Comparison of ENCODE assay signal across 1 cellular context in genomic region chr11:12845739-12846358, GRCh38.
TF ChIP-seq lines count a peak whose summit lies in the region.

No MANE protein-coding gene starts in this region.

TF ChIP-seq in K562, 482 proteins besides CTCF, POLR2A, EP300 and RAD21 (continued from another document and continues in another):
- TF ChIP-seq TBL1XR1 (IDR thresholded peaks at IDR 0.05; ENCODE audit: low read length in 2 of 2) (no peak), GTF2E2 (tag; IDR thresholded peaks at IDR 0.05) (0 out of 2 replicates have a peak, but pooled peaks have one; percentile 44), ZNF121 (CRISPR knock-in tag; conservative IDR thresholded peaks at IDR 0.05) (no peak), BRCA1 (IDR thresholded peaks at IDR 0.05) (no peak), BRCA1 (CRISPR knock-in tag; IDR thresholded peaks at IDR 0.05) (no peak), STAT5A (IDR thresholded peaks at IDR 0.05; ENCODE audit: borderline replicate concordance, low read length) (peak; percentile 18), ZBTB43 (CRISPR knock-in tag; IDR thresholded peaks at IDR 0.05) (no peak), ZNF644 (tag; IDR thresholded peaks at IDR 0.05; ENCODE audit: low read depth) (no peak), ARID1B (IDR thresholded peaks at IDR 0.05) (0 out of 2 replicates have a peak, but pooled peaks have one; percentile 40), DEAF1 (CRISPR knock-in tag; IDR thresholded peaks at IDR 0.05) (no peak), POLR3G (IDR thresholded peaks at IDR 0.05; ENCODE audit: extremely low read depth, insufficient read length, insufficient replicate concordance) (no peak), HDGF (IDR thresholded peaks at IDR 0.05) (no peak), TAL1 (IDR thresholded peaks at IDR 0.05) (peak; percentile 56), ZNF444 (CRISPR knock-in tag; IDR thresholded peaks at IDR 0.05) (no peak), MECOM (CRISPR knock-in tag; IDR thresholded peaks at IDR 0.05) (no peak), IRF9 (tag; IDR thresholded peaks at IDR 0.05) (no peak), TSHZ1 (CRISPR knock-in tag; IDR thresholded peaks at IDR 0.05) (no peak), NFIC (IDR thresholded peaks at IDR 0.05) (no peak), SAP30 (IDR thresholded peaks at IDR 0.05; ENCODE audit: borderline replicate concordance, insufficient read depth, low read depth, low read length, poor library complexity, severe bottlenecking) (no peak), ZNF282 (CRISPR knock-in tag; IDR thresholded peaks at IDR 0.05) (no peak), MGA (IDR thresholded peaks at IDR 0.05) (peak; percentile 65), ZBTB26 (CRISPR knock-in tag; IDR thresholded peaks at IDR 0.05) (no peak), POLR2H (tag; IDR thresholded peaks at IDR 0.05; ENCODE audit: low read depth) (no peak), TFAM (CRISPR knock-in tag; conservative IDR thresholded peaks at IDR 0.05) (no peak), PTBP1 (IDR thresholded peaks at IDR 0.05; ENCODE audit: low read depth, low read length) (no peak), CEBPG (CRISPR knock-in tag; IDR thresholded peaks at IDR 0.05) (no peak), CEBPG (tag; conservative IDR thresholded peaks at IDR 0.05 in 1 of 2, IDR thresholded peaks at IDR 0.05 in 1 of 2) (no peak), FOXA1 (IDR thresholded peaks at IDR 0.05; ENCODE audit: borderline replicate concordance) (no peak), TBP (optimal IDR thresholded peaks at IDR 0.05; ENCODE audit: low read depth, low read length) (no peak), CHAMP1 (IDR thresholded peaks at IDR 0.05) (no peak), TAF7 (tag; IDR thresholded peaks at IDR 0.05) (no peak), CBX3 (IDR thresholded peaks at IDR 0.05; ENCODE audit: borderline replicate concordance in 1 of 2, low read length in 2 of 2) (0 out of 3 replicates have a peak, but pooled peaks of 1 of the 2 experiments have one; percentile 10), ZC3H8 (IDR thresholded peaks at IDR 0.05) (no peak), SREBF2 (CRISPR knock-in tag; IDR thresholded peaks at IDR 0.05) (no peak), FUS (optimal IDR thresholded peaks at IDR 0.05; ENCODE audit: low read depth, low read length) (no peak), MCM2 (IDR thresholded peaks at IDR 0.05; ENCODE audit: low read depth) (no peak), TAF9B (IDR thresholded peaks at IDR 0.05; ENCODE audit: partially characterized antibody) (no peak), CREBBP (IDR thresholded peaks at IDR 0.05; ENCODE audit: low read depth, low read length) (no peak), CBX2 (IDR thresholded peaks at IDR 0.05; ENCODE audit: insufficient read depth, low read length, poor library complexity, severe bottlenecking) (no peak), ZNF436 (CRISPR knock-in tag; IDR thresholded peaks at IDR 0.05) (no peak), THRAP3 (IDR thresholded peaks at IDR 0.05; ENCODE audit: borderline replicate concordance) (no peak), ZNF830 (CRISPR knock-in tag; IDR thresholded peaks at IDR 0.05) (no peak)
